ENCODE assay signal across 1 cellular context in genomic region chr11:83193315-83194283, GRCh38.
TF ChIP-seq lines count a peak whose summit lies in the region.

TSS of gene ANKRD42 (plus strand) at chr11:83193712. CDS start at chr11:83194671, 959 bp downstream.

TF ChIP-seq in HepG2, 621 proteins besides CTCF, POLR2A, EP300 and RAD21 (continued from another document and continues in another):
- TF ChIP-seq FOXP4 (CRISPR knock-in tag; IDR thresholded peaks at IDR 0.05) (peak; percentile 54), NFRKB (IDR thresholded peaks at IDR 0.05) (no peak), ZNF768 (CRISPR knock-in tag; IDR thresholded peaks at IDR 0.05) (no peak), ZXDC (CRISPR knock-in tag; IDR thresholded peaks at IDR 0.05) (no peak), ZNF83 (CRISPR knock-in tag; IDR thresholded peaks at IDR 0.05; ENCODE audit: borderline replicate concordance) (no peak), ZNF652 (CRISPR knock-in tag; IDR thresholded peaks at IDR 0.05; ENCODE audit: borderline replicate concordance, low read depth) (no peak), TRIM24 (CRISPR knock-in tag; IDR thresholded peaks at IDR 0.05) (no peak), ZNF746 (CRISPR knock-in tag; IDR thresholded peaks at IDR 0.05) (peak; percentile 57; the same call in 1 of the 2 replicates), ZBTB39 (CRISPR knock-in tag; IDR thresholded peaks at IDR 0.05) (peak; percentile 11; the same call in 1 of the 2 replicates), SSRP1 (CRISPR knock-in tag; IDR thresholded peaks at IDR 0.05) (no peak), TP53 (CRISPR knock-in tag; conservative IDR thresholded peaks at IDR 0.05) (peak; percentile 54; the same call in 1 of the 2 replicates), MYC (CRISPR knock-in tag; IDR thresholded peaks at IDR 0.05; ENCODE audit: borderline replicate concordance) (peak; percentile 79; the same call in 1 of the 2 replicates), ZNF530 (CRISPR knock-in tag; IDR thresholded peaks at IDR 0.05; ENCODE audit: low read depth) (no peak), PITX1 (CRISPR knock-in tag; IDR thresholded peaks at IDR 0.05) (no peak), RXRB (CRISPR knock-in tag; IDR thresholded peaks at IDR 0.05; ENCODE audit: borderline replicate concordance) (peak; percentile 38; the same call in 1 of the 2 replicates), RFX5 (IDR thresholded peaks at IDR 0.05; ENCODE audit: low read depth, low read length) (no peak), ZNF75D (CRISPR knock-in tag; IDR thresholded peaks at IDR 0.05; ENCODE audit: borderline replicate concordance) (no peak), ZNF687 (CRISPR knock-in tag; IDR thresholded peaks at IDR 0.05) (peak; percentile 65), SIN3A (IDR thresholded peaks at IDR 0.05; ENCODE audit: borderline replicate concordance, low read depth, low read length) (peak; percentile 96), DMTF1 (CRISPR knock-in tag; IDR thresholded peaks at IDR 0.05) (no peak), ZFP36 (IDR thresholded peaks at IDR 0.05; ENCODE audit: borderline replicate concordance, low read depth, low read length, partially characterized antibody) (no peak), CEBPG (CRISPR knock-in tag; IDR thresholded peaks at IDR 0.05) (no peak), AFF4 (CRISPR knock-in tag; IDR thresholded peaks at IDR 0.05) (no peak), BRCA1 (CRISPR knock-in tag; IDR thresholded peaks at IDR 0.05) (no peak; the same call in 1 of the 2 replicates), KLF6 (CRISPR knock-in tag; IDR thresholded peaks at IDR 0.05) (peak; percentile 26; the same call in 1 of the 2 replicates), ZNF703 (CRISPR knock-in tag; IDR thresholded peaks at IDR 0.05; ENCODE audit: borderline replicate concordance) (no peak; the same call in 1 of the 2 replicates), BATF2 (CRISPR knock-in tag; IDR thresholded peaks at IDR 0.05) (no peak), ZNF329 (CRISPR knock-in tag; IDR thresholded peaks at IDR 0.05; ENCODE audit: low read depth) (no peak), RFXAP (CRISPR knock-in tag; IDR thresholded peaks at IDR 0.05; ENCODE audit: borderline replicate concordance) (no peak), UBTF (CRISPR knock-in tag; IDR thresholded peaks at IDR 0.05) (no peak), ZNF766 (CRISPR knock-in tag; IDR thresholded peaks at IDR 0.05; ENCODE audit: borderline replicate concordance) (peak; percentile 81; the same call in 1 of the 2 replicates), ZNF275 (CRISPR knock-in tag; IDR thresholded peaks at IDR 0.05; ENCODE audit: borderline replicate concordance) (no peak), JUNB (CRISPR knock-in tag; IDR thresholded peaks at IDR 0.05; ENCODE audit: borderline replicate concordance) (no peak), CBX1 (IDR thresholded peaks at IDR 0.05; ENCODE audit: low read depth) (peak; percentile 33)
